9 cellular contexts compared by ENCODE assay signal in genomic region chr1:157156058-157156541, GRCh38. TPM values are rescaled to one million over a fixed set of nuclear protein-coding genes. Genes with fewer than 3 reads are reported as not detected.
DNase-seq lines count a peak whose midpoint lies in the region; ATAC-seq, FAIRE-seq and TF ChIP-seq lines count a peak whose summit lies in the region.
"Had no signal": no experiment of that assay in that cellular context is flagged by ENCODE, and none has a peak within 500 bp of the region (broad histone marks: within the 10 kb centered on the region; RNA-seq: fewer than 3 reads in every experiment).

No MANE protein-coding gene starts in this region.

- peaks cover 33% of the 10 kb centered on the region for H3K4me1 ChIP-seq in keratinocyte (ENCODE audit: control insufficient read depth, extremely low read depth, insufficient read depth, low read length)

- CTCF ChIA-PET in WTC11 (lab: Charles Lee) = interaction anchor here (0.6 to 7.8 kb wide), 40 partner anchors 8 to 451 kb away, joined by 3 to 304 read pairs (median 6); partner anchors contain the start of genes CRABP2, ETV3 and ETV3L

- no peaks in the 10 kb centered on the region for H4K20me1 ChIP-seq in keratinocyte (ENCODE audit: control insufficient read depth, extremely low read depth, insufficient read depth, low read length)

- H3K27ac Mint-ChIP-seq in WTC11 = no peak overlapping the region

- H3K36me3 ChIP-seq in brain microvascular endothelial cell (replicated peaks) (no peaks in the 10 kb centered on the region), keratinocyte (ENCODE audit: control insufficient read depth in 2 of 2, extremely low read depth in 1 of 2, insufficient read depth in 2 of 2, low read length in 2 of 2) (no peaks in the 10 kb centered on the region)

- H3K4me3 Mint-ChIP-seq in WTC11 = peak overlapping the region; percentile 54

- DNase-seq in ACHN = peak; percentile 66
- peak; percentile 47 for DNase-seq in NCI-H2107 (lab: John Stamatoyannopoulos, UW)
- DNase-seq in WTC11 (ENCODE audit: low spot score) = peak; percentile 93
- peak; percentile 53 for DNase-seq in brain microvascular endothelial cell
- DNase-seq in keratinocyte (ENCODE audit: low read depth, low spot score) = no peak
- peak; percentile 83 to 84 for DNase-seq in stimulated activated CD4-positive, alpha-beta T cell treated with anti-CD3 and anti-CD28 coated beads, Interleukin-2, amount 100 ng/mL, for 24 hours

- H3K4me3 ChIP-seq in brain microvascular endothelial cell (ENCODE audit: low read depth, low read length) = peak overlapping the region; percentile 29
- H3K4me3 ChIP-seq in keratinocyte (ENCODE audit: control insufficient read depth in 2 of 3, extremely low read depth in 1 of 3, insufficient read depth in 2 of 3, low read depth in 1 of 3, low read length in 3 of 3) = no peak overlapping the region

- no peak overlapping the region for H3K27ac ChIP-seq in brain microvascular endothelial cell
- no peak overlapping the region for H3K27ac ChIP-seq in keratinocyte (ENCODE audit: control insufficient read depth, insufficient read depth, low read length)

- H3K4me2 ChIP-seq in keratinocyte (ENCODE audit: control insufficient read depth, extremely low read depth, insufficient read depth, low read depth, low read length) = peak overlapping the region; percentile 59

- peak overlapping the region; percentile 79 for H2AFZ ChIP-seq in keratinocyte (ENCODE audit: control insufficient read depth, low read length)

- in situ Hi-C loops in ACHN (cut with HindIII; ENCODE audit: low pct_ligation_motif_present, low pct_unique_long_range_greater_than_20kb, low sequenced_read_pairs) = no loop called here
- in situ Hi-C loops in brain microvascular endothelial cell (cut with HindIII; ENCODE audit: low pct_ligation_motif_present, low sequenced_read_pairs) = no loop called here

- TF ChIP-seq CTCF in WTC11 (IDR thresholded peaks at IDR 0.05) = peak; percentile 99
- peak; percentile 95 for TF ChIP-seq CTCF in brain microvascular endothelial cell (IDR thresholded peaks at IDR 0.05; ENCODE audit: low read depth, low read length, missing control alignments)
- peak; percentile 81 to 95 (median 89) for TF ChIP-seq CTCF in keratinocyte (optimal IDR thresholded peaks at IDR 0.05 in 1 of 3, IDR thresholded peaks at IDR 0.05 in 1 of 3, conservative IDR thresholded peaks at IDR 0.05 in 1 of 3; ENCODE audit: extremely low read depth in 1 of 3, insufficient read depth in 2 of 3, low read length in 3 of 3)

- peaks cover 57% of the 10 kb centered on the region for H3K4me1 Mint-ChIP-seq in WTC11

- dilution Hi-C loops in keratinocyte (cut with MboI; ENCODE audit: extremely low pct_ligation_motif_present, low sequenced_read_pairs) = no loop called here

- H3K9me1 ChIP-seq in keratinocyte (ENCODE audit: control insufficient read depth, extremely low read depth, insufficient read depth, low read length) = no peaks in the 10 kb centered on the region

- H3K36me3 Mint-ChIP-seq in WTC11 = no peaks in the 10 kb centered on the region

- POLR2A ChIA-PET in WTC11 (lab: Charles Lee) = interaction anchor here (0.7 to 1.3 kb wide), 3 partner anchors 17 to 66 kb away, joined by 3 to 4 read pairs (median 4); no protein-coding TSS in a partner anchor

- H3K9me3 ChIP-seq in keratinocyte (ENCODE audit: control insufficient read depth, low read depth, low read length) = no peaks in the 10 kb centered on the region

- peak; percentile 64 for ATAC-seq in GM19023 (IDR thresholded peaks at IDR 0.05; ENCODE audit: unreplicated experiment)
- peak; percentile 83 for ATAC-seq in WTC11
- no peak for ATAC-seq in GM18502 (IDR thresholded peaks at IDR 0.05; ENCODE audit: poor library complexity, unreplicated experiment)

- H3K27me3 Mint-ChIP-seq in WTC11 (ENCODE audit: low read depth) = no peaks in the 10 kb centered on the region; the same call in 1 of the 2 replicates

- FAIRE-seq in keratinocyte (lab: Jason Lieb, UNC) = no peak

- no peaks in the 10 kb centered on the region for H3K9me3 Mint-ChIP-seq in WTC11

- H3K79me2 ChIP-seq in keratinocyte (ENCODE audit: control insufficient read depth, insufficient read depth, low read length) = no peaks in the 10 kb centered on the region

- no peak overlapping the region for H3K9ac ChIP-seq in keratinocyte (ENCODE audit: control insufficient read depth, extremely low read depth, insufficient read depth, low read length)

- H3K27me3 ChIP-seq in brain microvascular endothelial cell (replicated peaks) = no peaks in the 10 kb centered on the region
- no peaks in the 10 kb centered on the region for H3K27me3 ChIP-seq in keratinocyte (ENCODE audit: control insufficient read depth, extremely low read depth, insufficient read depth, low read length)

TF ChIP-seq in WTC11, 78 proteins besides CTCF, POLR2A, EP300 and RAD21 (continues in another document):
- TF ChIP-seq ESRRA (CRISPR knock-in tag; IDR thresholded peaks at IDR 0.05; ENCODE audit: borderline replicate concordance) (no peak), IRF2 (CRISPR knock-in tag; IDR thresholded peaks at IDR 0.05; ENCODE audit: borderline replicate concordance, low read depth) (no peak), CREM (CRISPR knock-in tag; IDR thresholded peaks at IDR 0.05) (no peak), ZNF425 (CRISPR knock-in tag; conservative IDR thresholded peaks at IDR 0.05) (no peak), USF2 (CRISPR knock-in tag; IDR thresholded peaks at IDR 0.05) (0 out of 2 replicates have a peak, but pooled peaks have one; percentile 38), SP1 (CRISPR knock-in tag; conservative IDR thresholded peaks at IDR 0.05) (0 out of 2 replicates have a peak, but pooled peaks have one; percentile 25), JUN (CRISPR knock-in tag; IDR thresholded peaks at IDR 0.05) (no peak), TEAD4 (CRISPR knock-in tag; IDR thresholded peaks at IDR 0.05) (0 out of 2 replicates have a peak, but pooled peaks have one; percentile 51), HMGA2 (CRISPR knock-in tag; IDR thresholded peaks at IDR 0.05) (0 out of 2 replicates have a peak, but pooled peaks have one; percentile 10), ZNF263 (CRISPR knock-in tag; IDR thresholded peaks at IDR 0.05; ENCODE audit: low read depth) (no peak), TEAD1 (CRISPR knock-in tag; IDR thresholded peaks at IDR 0.05) (peak; percentile 57; the same call in 1 of the 2 replicates), HMGXB4 (CRISPR knock-in tag; IDR thresholded peaks at IDR 0.05) (peak; percentile 50)

RNA-seq across cellular contexts. Expression of gene ETV3, which starts 17.9 kb away (rescaled TPM):
- 21.3 to 26.0 TPM (median 22.1 TPM) in 3 replicates for total RNA-seq in WTC11 (2021)
- 16.7 to 22.3 TPM (median 21.2 TPM) in 3 replicates for polyA plus RNA-seq in keratinocyte
- polyA plus RNA-seq in keratinocyte (2011; ENCODE audit: low read depth) = 16.0 TPM
- polyA plus RNA-seq in keratinocyte (2011; cell fraction: cytosol; rRNA removed) = 11.0 and 14.0 TPM in 2 replicates
- polyA plus RNA-seq in keratinocyte (2011; cell fraction: nucleus; rRNA removed) = 34.6 and 39.9 TPM in 2 replicates
- polyA plus RNA-seq in keratinocyte (2012; ENCODE audit: low replicate concordance) = 20.3 and 25.8 TPM in 2 replicates
- polyA minus RNA-seq in keratinocyte = 23.1 to 53.1 TPM (median 42.1 TPM) in 3 replicates
- polyA minus RNA-seq in keratinocyte (2011; cell fraction: cytosol; rRNA and poly(A)+ RNA removed) = 25.3 TPM
- polyA minus RNA-seq in keratinocyte (2011; cell fraction: nucleus; rRNA and poly(A)+ RNA removed) = 31.2 and 45.8 TPM in 2 replicates

RNA-seq across cellular contexts. Expression of gene ETV3L, which starts 56.5 kb away (rescaled TPM):
- total RNA-seq in WTC11 (2021) = 0.13 to 0.30 TPM (median 0.25 TPM) in 3 replicates
- polyA plus RNA-seq in keratinocyte = not detected in 3 replicates
- polyA plus RNA-seq in keratinocyte (2011; ENCODE audit: low read depth) = not detected
- not detected in 2 replicates for polyA plus RNA-seq in keratinocyte (2011; cell fraction: cytosol; rRNA removed)
- not detected in 2 replicates for polyA plus RNA-seq in keratinocyte (2011; cell fraction: nucleus; rRNA removed)
- not detected in 2 replicates for polyA plus RNA-seq in keratinocyte (2012; ENCODE audit: low replicate concordance)
- polyA minus RNA-seq in keratinocyte = not detected in 3 replicates
- polyA minus RNA-seq in keratinocyte (2011; cell fraction: cytosol; rRNA and poly(A)+ RNA removed) = not detected
- not detected in 2 replicates for polyA minus RNA-seq in keratinocyte (2011; cell fraction: nucleus; rRNA and poly(A)+ RNA removed)
- total RNA-seq: urinary bladder had no signal
- polyA plus RNA-seq: urinary bladder had no signal
